Comparison of ENCODE assay signal across 31 cellular contexts in the genomic region with DNA sequence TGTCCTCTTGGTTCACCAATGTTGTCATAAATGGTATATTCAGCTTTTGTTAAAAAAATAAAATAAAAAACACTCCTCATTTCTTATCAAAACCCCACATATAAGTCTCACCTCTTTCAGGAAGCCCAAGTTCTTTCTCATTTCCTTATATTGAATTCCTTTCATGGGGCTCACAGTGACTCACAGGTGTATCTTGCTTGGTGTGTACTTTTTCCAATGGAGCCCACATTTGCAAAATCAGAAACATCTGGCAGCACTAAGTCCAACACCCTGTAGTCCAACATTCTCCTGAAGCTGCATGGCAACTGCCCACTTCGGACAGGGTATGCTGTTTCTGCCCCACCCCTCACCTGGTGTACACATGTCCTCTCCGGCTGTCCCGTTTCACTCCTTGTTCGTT.
"Had no signal": no experiment of that assay in that cellular context is flagged by ENCODE, and none has a peak within 500 bp of the region (broad histone marks: within the 10 kb centered on the region; RNA-seq: fewer than 3 reads in every experiment).

No MANE protein-coding gene starts in this region.

- H2AFZ ChIP-seq: hepatocyte, neural progenitor cell, parathyroid adenoma had no signal

- H3K4me3 Mint-ChIP-seq: naive thymus-derived CD4-positive, alpha-beta T cell; nephron; neural progenitor cell had no signal

- H3K9ac ChIP-seq: neural progenitor cell, parathyroid adenoma had no signal

- H3K4me3 ChIP-seq: coronary artery, esophagus squamous epithelium, gastroesophageal sphincter, heart left ventricle, hepatocyte, left lung, neural progenitor cell, right atrium auricular region, smooth muscle cell, stomach, thyroid gland, vagina had no signal

- H3K4me1 ChIP-seq: esophagus squamous epithelium, foreskin keratinocyte, heart left ventricle, left lung, parathyroid adenoma, right atrium auricular region, stomach, thyroid gland, vagina had no signal

- DNase-seq: dermis blood vessel endothelial cell; effector memory CD4-positive, alpha-beta T cell; erythroblast; esophagus squamous epithelium; foreskin keratinocyte; heart left ventricle; kidney; left cardiac atrium; left lung; mesendoderm; midbrain; naive thymus-derived CD4-positive, alpha-beta T cell; stimulated activated CD4-positive, alpha-beta T cell treated with anti-CD3 and anti-CD28 coated beads, Interleukin-12 subunit alpha, Interleukin-12 subunit beta, amount 100 ng/mL, for 4 hours; stimulated activated CD4-positive, alpha-beta T cell treated with anti-CD3 and anti-CD28 coated beads, Interleukin-1b, Interleukin-23, amount 100 ng/mL, for 48 hours; stimulated activated CD4-positive, alpha-beta T cell treated with anti-CD3 and anti-CD28 coated beads, Interleukin-4, amount 100 ng/mL, for 1 hour; stimulated activated CD8-positive, alpha-beta memory T cell treated with anti-CD3 and anti-CD28 coated beads, Interleukin-4, amount 100 ng/mL, for 48 hours; stimulated activated naive CD4-positive, alpha-beta T cell; stomach; thyroid gland; trophoblast cell had no signal

- H3K9me3 ChIP-seq: esophagus squamous epithelium, gastroesophageal sphincter, heart left ventricle, left lung, right atrium auricular region, stomach, thyroid gland, vagina had no signal

- H3K36me3 Mint-ChIP-seq: neural progenitor cell had no signal

- H3K4me2 ChIP-seq: hepatocyte, neural progenitor cell, smooth muscle cell had no signal

- H3K27me3 ChIP-seq: esophagus squamous epithelium, foreskin keratinocyte, gastroesophageal sphincter, heart left ventricle, hepatocyte, left lung, neural progenitor cell, right atrium auricular region, stomach, thyroid gland, vagina had no signal

- H3K79me2 ChIP-seq: hepatocyte, parathyroid adenoma had no signal

- H3K4me1 Mint-ChIP-seq: naive thymus-derived CD4-positive, alpha-beta T cell had no signal

- H3K27ac ChIP-seq: coronary artery, esophagus squamous epithelium, foreskin keratinocyte, gastroesophageal sphincter, heart left ventricle, hepatocyte, left lung, neural progenitor cell, parathyroid adenoma, right atrium auricular region, stomach, thyroid gland, vagina had no signal

- H3K27me3 Mint-ChIP-seq: progenitor cell of endocrine pancreas had no signal

- H3K9me3 Mint-ChIP-seq: naive thymus-derived CD4-positive, alpha-beta T cell; nephron; neural progenitor cell had no signal

- H3K27ac Mint-ChIP-seq: naive thymus-derived CD4-positive, alpha-beta T cell; nephron; neural progenitor cell; progenitor cell of endocrine pancreas had no signal

- H3K36me3 ChIP-seq: esophagus squamous epithelium, gastroesophageal sphincter, heart left ventricle, left lung, neural progenitor cell, right atrium auricular region, stomach, thyroid gland, vagina had no signal

- FAIRE-seq: endothelial cell of umbilical vein, kidney had no signal
